Comparison of ENCODE assay signal across 13 cellular contexts in genomic region chr13:20782116-20782708, GRCh38. TPM values are rescaled to one million over a fixed set of nuclear protein-coding genes. Genes with fewer than 3 reads are reported as not detected.
DNase-seq lines count a peak whose midpoint lies in the region; ATAC-seq lines count a peak whose summit lies in the region.
"Had no signal": no experiment of that assay in that cellular context is flagged by ENCODE, and none has a peak within 500 bp of the region (broad histone marks: within the 10 kb centered on the region; RNA-seq: fewer than 3 reads in every experiment).

No MANE protein-coding gene starts in this region.

- intact Hi-C loops in CD4-positive, alpha-beta memory T cell (cut with micrococcal nuclease) = no loop called here

- POLR2A ChIA-PET in CD4-positive, alpha-beta memory T cell (lab: Charles Lee; ENCODE audit: partially characterized antibody) = interaction anchor here (0.6 to 3.4 kb wide), 2 partner anchors 9 to 715 kb away, joined by 3 to 13 read pairs; partner anchors contain the start of gene EEF1AKMT1

- H3K4me3 Mint-ChIP-seq in stimulated activated naive CD8-positive, alpha-beta T cell treated with anti-CD3 and anti-CD28 coated beads, Interleukin-15, amount 100 ng/mL, for 72 hours = no peak overlapping the region
- no peak overlapping the region for H3K4me3 Mint-ChIP-seq in CD4-positive, alpha-beta memory T cell
- H3K4me3 Mint-ChIP-seq: activated naive CD8-positive, alpha-beta T cell had no signal

- H3K4me1 Mint-ChIP-seq in stimulated activated naive CD8-positive, alpha-beta T cell treated with anti-CD3 and anti-CD28 coated beads, Interleukin-15, amount 100 ng/mL, for 72 hours = peaks cover 8% of the 10 kb centered on the region
- H3K4me1 Mint-ChIP-seq in CD4-positive, alpha-beta memory T cell = peaks cover 0 to 6% (median 4%) of the 10 kb centered on the region in 4 donors

- ATAC-seq in stimulated activated naive CD8-positive, alpha-beta T cell treated with anti-CD3 and anti-CD28 coated beads, Interleukin-15, amount 100 ng/mL, for 72 hours = peak; percentile 66
- ATAC-seq in stimulated activated naive CD8-positive, alpha-beta T cell treated with anti-CD3 and anti-CD28 coated beads, Interleukin-15, Interleukin-2, amounts not matched to agents 100 U/mL and 50 U/mL, for 24 hours = no peak
- ATAC-seq in GM21737 (IDR thresholded peaks at IDR 0.05; ENCODE audit: unreplicated experiment) (peak; percentile 82), HG03196 (IDR thresholded peaks at IDR 0.05; ENCODE audit: unreplicated experiment) (peak; percentile 54)

- no peaks in the 10 kb centered on the region for H3K27me3 Mint-ChIP-seq in stimulated activated naive CD8-positive, alpha-beta T cell treated with anti-CD3 and anti-CD28 coated beads, Interleukin-15, amount 100 ng/mL, for 72 hours
- H3K27me3 Mint-ChIP-seq in CD4-positive, alpha-beta memory T cell = no peaks in the 10 kb centered on the region
- H3K27me3 Mint-ChIP-seq: activated naive CD8-positive, alpha-beta T cell had no signal

- no peaks in the 10 kb centered on the region for H3K9me3 ChIP-seq in CD4-positive, alpha-beta memory T cell (ENCODE audit: control insufficient read depth in 1 of 2, low read length in 2 of 2)
- H3K9me3 ChIP-seq: esophagus squamous epithelium had no signal

- no peaks in the 10 kb centered on the region for H3K27me3 ChIP-seq in CD4-positive, alpha-beta memory T cell (ENCODE audit: insufficient read depth, low read length)
- H3K27me3 ChIP-seq: esophagus squamous epithelium had no signal

- H3K4me3 ChIP-seq in CD4-positive, alpha-beta memory T cell (ENCODE audit: low read length in 2 of 2) = no peak overlapping the region
- H3K4me3 ChIP-seq: esophagus squamous epithelium had no signal

- no peak overlapping the region for H3K27ac Mint-ChIP-seq in stimulated activated naive CD8-positive, alpha-beta T cell treated with anti-CD3 and anti-CD28 coated beads, Interleukin-15, amount 100 ng/mL, for 72 hours
- H3K27ac Mint-ChIP-seq in CD4-positive, alpha-beta memory T cell = peak overlapping the region in 1 of 7 donors; percentile 58

- H3K27ac ChIP-seq in CD4-positive, alpha-beta memory T cell (ENCODE audit: low read depth, low read length) = no peak overlapping the region
- H3K27ac ChIP-seq: esophagus squamous epithelium had no signal

- no peak for DNase-seq in stimulated activated naive CD8-positive, alpha-beta T cell treated with anti-CD3 and anti-CD28 coated beads, Interleukin-15, amount 100 ng/mL, for 72 hours
- DNase-seq in stimulated activated naive CD8-positive, alpha-beta T cell treated with anti-CD3 and anti-CD28 coated beads, Interleukin-15, Interleukin-2, amounts not matched to agents 100 U/mL and 50 U/mL, for 24 hours = no peak
- DNase-seq in germinal center (ENCODE audit: low spot score) = no peak
- DNase-seq in DMS153 treated with DMSO at 0.1 percent for 48 hours (lab: John Stamatoyannopoulos, UW; ENCODE audit: unreplicated experiment) = no peak
- DNase-seq in CD4-positive, alpha-beta memory T cell = no peak
- DNase-seq in NCI-H1694 treated with DMSO at 0.1 percent for 48 hours (lab: John Stamatoyannopoulos, UW) = no peak
- DNase-seq: esophagus squamous epithelium, Kasumi-1, occipital lobe, T-helper 1 cell had no signal

- peaks cover 20% of the 10 kb centered on the region for H3K36me3 ChIP-seq in CD4-positive, alpha-beta memory T cell (ENCODE audit: insufficient read depth, low read length)

- peaks cover 17 to 41% of the 10 kb centered on the region in 2 donors for H3K36me3 Mint-ChIP-seq in CD4-positive, alpha-beta memory T cell

- H3K4me1 ChIP-seq in CD4-positive, alpha-beta memory T cell (ENCODE audit: insufficient read depth, low read length) = no peaks in the 10 kb centered on the region
- H3K4me1 ChIP-seq: esophagus squamous epithelium had no signal

- H3K9me3 Mint-ChIP-seq in stimulated activated naive CD8-positive, alpha-beta T cell treated with anti-CD3 and anti-CD28 coated beads, Interleukin-15, amount 100 ng/mL, for 72 hours = no peaks in the 10 kb centered on the region
- no peaks in the 10 kb centered on the region for H3K9me3 Mint-ChIP-seq in CD4-positive, alpha-beta memory T cell

- CTCF ChIA-PET in CD4-positive, alpha-beta memory T cell (lab: Charles Lee; ENCODE audit: partially characterized antibody) = interaction anchor here (0.7 kb wide), 1 partner anchor 15 kb away, joined by 4 read pairs; no protein-coding TSS in a partner anchor

RNA-seq across cellular contexts. Expression of gene EEF1AKMT1, which starts 8.5 kb away (rescaled TPM):
- 1 to 10 TPM; 8.1 TPM for total RNA-seq in CD4-positive, alpha-beta memory T cell
- polyA plus RNA-seq in CD4-positive, alpha-beta memory T cell = 10 to 100 TPM; 12.2 to 16.2 TPM
